ENCODE assay signal across 22 cellular contexts in genomic region chr21:42632771-42633690, GRCh38.
"Had no signal": no experiment of that assay in that cellular context is flagged by ENCODE, and none has a peak within 500 bp of the region (broad histone marks: within the 10 kb centered on the region; RNA-seq: fewer than 3 reads in every experiment).

No MANE protein-coding gene starts in this region.

- DNase-seq: activated CD4-positive, alpha-beta T cell treated with anti-CD3 and anti-CD28 coated beads for 1 hour; activated CD4-positive, alpha-beta T cell treated with anti-CD3 and anti-CD28 coated beads, Interleukin-2, amount 50 U/mL, for 1 hour; activated CD8-positive, alpha-beta T cell treated with anti-CD3 and anti-CD28 coated beads, Interleukin-2, amount 10 ng/mL, durations not matched to agents 7 days and 5 days; activated naive CD4-positive, alpha-beta T cell treated with Interleukin-2 at 50 U/mL for 16 hours; amniotic stem cell; cerebellar nuclear complex; hypothalamus; left cardiac atrium; mesendoderm; naive B cell; stimulated activated CD4-positive, alpha-beta T cell treated with anti-CD3 and anti-CD28 coated beads, Interleukin-12 subunit alpha, Interleukin-12 subunit beta, amount 100 ng/mL, for 4 hours; stimulated activated CD4-positive, alpha-beta T cell treated with anti-CD3 and anti-CD28 coated beads, Interleukin-4, amount 100 ng/mL, for 4 hours; stimulated activated naive CD8-positive, alpha-beta T cell treated with anti-CD3 and anti-CD28 coated beads, Interleukin-15, Interleukin-2, amounts not matched to agents 100 U/mL and 50 U/mL, for 24 hours; T-cell; thyroid gland had no signal

- H3K27ac ChIP-seq: coronary artery, epithelial cell of prostate, gastroesophageal sphincter, prostate gland, thyroid gland had no signal

- H3K27ac Mint-ChIP-seq: activated CD8-positive, alpha-beta T cell treated with anti-CD3 and anti-CD28 coated beads, Interleukin-2, amount 10 ng/mL, durations not matched to agents 7 days and 5 days; activated naive CD8-positive, alpha-beta T cell treated with anti-CD3 and anti-CD28 coated beads, Interleukin-2, amount 10 ng/mL, durations not matched to agents 7 days and 5 days; activated T-helper 1 cell treated with anti-CD3 and anti-CD28 coated beads, Interleukin-12 subunit alpha, Interleukin-12 subunit beta, Interleukin-2, Interleukin-4 antibody, amounts not matched to agents 30 ng/mL and 10 ng/mL and 1 ng/mL, durations not matched to agents 14 hours and 24 hours and 36 hours; naive B cell; T-cell; T-helper 2 cell treated with Interferon-gamma antibody and Interleukin-4, amounts not matched to agents 5 μg/mL and 100 μg/mL, for 36 hours had no signal

- H3K9me3 ChIP-seq: gastroesophageal sphincter, prostate gland, thyroid gland had no signal

- H3K36me3 Mint-ChIP-seq: activated naive CD8-positive, alpha-beta T cell treated with anti-CD3 and anti-CD28 coated beads, Interleukin-2, amount 10 ng/mL, durations not matched to agents 7 days and 5 days; naive B cell; T-cell had no signal

- H3K4me1 Mint-ChIP-seq: naive B cell had no signal

- H3K4me3 Mint-ChIP-seq: activated CD8-positive, alpha-beta T cell treated with anti-CD3 and anti-CD28 coated beads, Interleukin-2, amount 10 ng/mL, durations not matched to agents 7 days and 5 days; activated naive CD8-positive, alpha-beta T cell treated with anti-CD3 and anti-CD28 coated beads, Interleukin-2, amount 10 ng/mL, durations not matched to agents 7 days and 5 days; activated T-helper 1 cell treated with anti-CD3 and anti-CD28 coated beads, Interleukin-12 subunit alpha, Interleukin-12 subunit beta, Interleukin-2, Interleukin-4 antibody, amounts not matched to agents 30 ng/mL and 10 ng/mL and 1 ng/mL, durations not matched to agents 14 hours and 24 hours and 36 hours; naive B cell; T-cell; T-helper 2 cell treated with Interferon-gamma antibody and Interleukin-4, amounts not matched to agents 5 μg/mL and 100 μg/mL, for 36 hours had no signal

- H3K36me3 ChIP-seq: gastroesophageal sphincter, prostate gland, thyroid gland had no signal

- H3K4me3 ChIP-seq: coronary artery, gastroesophageal sphincter, prostate gland, thyroid gland had no signal

- H3K9me3 Mint-ChIP-seq: activated naive CD8-positive, alpha-beta T cell treated with anti-CD3 and anti-CD28 coated beads, Interleukin-2, amount 10 ng/mL, durations not matched to agents 7 days and 5 days; activated T-helper 1 cell treated with anti-CD3 and anti-CD28 coated beads, Interleukin-12 subunit alpha, Interleukin-12 subunit beta, Interleukin-2, Interleukin-4 antibody, amounts not matched to agents 30 ng/mL and 10 ng/mL and 1 ng/mL, durations not matched to agents 14 hours and 24 hours and 36 hours; naive B cell; T-cell; T-helper 2 cell treated with Interferon-gamma antibody and Interleukin-4, amounts not matched to agents 5 μg/mL and 100 μg/mL, for 36 hours had no signal

- H3K27me3 ChIP-seq: thyroid gland had no signal

- H3K4me1 ChIP-seq: prostate gland, thyroid gland had no signal

- ATAC-seq: activated CD8-positive, alpha-beta T cell treated with anti-CD3 and anti-CD28 coated beads, Interleukin-2, amount 10 ng/mL, durations not matched to agents 7 days and 5 days; gastroesophageal sphincter; left cardiac atrium; stimulated activated naive CD8-positive, alpha-beta T cell treated with anti-CD3 and anti-CD28 coated beads, Interleukin-15, Interleukin-2, amounts not matched to agents 100 U/mL and 50 U/mL, for 24 hours; T-cell had no signal

- H3K27me3 Mint-ChIP-seq: activated naive CD8-positive, alpha-beta T cell treated with anti-CD3 and anti-CD28 coated beads, Interleukin-2, amount 10 ng/mL, durations not matched to agents 7 days and 5 days; naive B cell; T-cell had no signal
